In genomic region chr1:107964397-107965111, GRCh38 we compare ENCODE assay signal across 8 cellular contexts. TPM values are rescaled to one million over a fixed set of nuclear protein-coding genes. Genes with fewer than 3 reads are reported as not detected.
DNase-seq lines count a peak whose midpoint lies in the region; ATAC-seq, FAIRE-seq and TF ChIP-seq lines count a peak whose summit lies in the region.

No MANE protein-coding gene starts in this region.

- no peak for TF ChIP-seq CTCF in GM06990 (IDR thresholded peaks at IDR 0.05; ENCODE audit: insufficient read depth, low read length, poor library complexity, severe bottlenecking)
- TF ChIP-seq CTCF in KMS-11 (conservative IDR thresholded peaks at IDR 0.05; ENCODE audit: low read depth, low read length) = no peak
- no peak for TF ChIP-seq CTCF in ovary (IDR thresholded peaks at IDR 0.05)

- H3K9ac ChIP-seq in KMS-11 = no peak overlapping the region

- TF ChIP-seq EP300 in ovary (IDR thresholded peaks at IDR 0.05) = no peak

- 0 to 1% (median 1%) methylated on average over 39 to 76 of the region's 76 CpGs for WGBS in ovary, 3 donors

- H2AFZ ChIP-seq in KMS-11 (ENCODE audit: low read depth) = peak overlapping the region; percentile 75

- H3K27ac ChIP-seq in KMS-11 (no peak overlapping the region), ovary (no peak overlapping the region)

- H3K27me3 Mint-ChIP-seq in activated T-cell treated with anti-CD3 and anti-CD28 coated beads, Interleukin-2, amount 50 U/mL, for 4 hours (ENCODE audit: low read depth) = peaks cover 3% of the 10 kb centered on the region

- ATAC-seq in activated T-cell treated with anti-CD3 and anti-CD28 coated beads, Interleukin-2, amount 50 U/mL, for 4 hours = peak; percentile 9 to 12
- ATAC-seq in GM19023 (IDR thresholded peaks at IDR 0.05; ENCODE audit: unreplicated experiment) = no peak

- no peaks in the 10 kb centered on the region for H3K79me2 ChIP-seq in KMS-11 (ENCODE audit: insufficient read depth, low read depth)

- no peaks in the 10 kb centered on the region for H3K9me3 ChIP-seq in ovary

- H3K4me3 Mint-ChIP-seq in activated T-cell treated with anti-CD3 and anti-CD28 coated beads, Interleukin-2, amount 50 U/mL, for 4 hours = peak overlapping the region; percentile 89

- DNase-seq in GM06990 (ENCODE audit: extremely low read depth, insufficient read length) (peak; percentile 64), frontal cortex (ENCODE audit: low spot score in 2 of 2) (peak; percentile 10 to 22), ovary (no peak), A172 (ENCODE audit: low spot score) (no peak), cerebellar nuclear complex (lab: John Stamatoyannopoulos, UW) (no peak)
- DNase-seq in activated T-cell treated with anti-CD3 and anti-CD28 coated beads, Interleukin-2, amount 50 U/mL, for 4 hours = peak; percentile 11

- FAIRE-seq in frontal cortex (lab: Jason Lieb, UNC) = no peak

- intact Hi-C loops in ovary (cut with DNase I) = no loop called here

- H3K4me1 Mint-ChIP-seq in activated T-cell treated with anti-CD3 and anti-CD28 coated beads, Interleukin-2, amount 50 U/mL, for 4 hours (ENCODE audit: low read depth) = peaks cover 31% of the 10 kb centered on the region

- no peaks in the 10 kb centered on the region; the same call in none of the 2 replicates for H3K27me3 ChIP-seq in GM06990 (replicated peaks; ENCODE audit: control insufficient read depth, insufficient read depth, low read length)
- H3K27me3 ChIP-seq in KMS-11 (ENCODE audit: insufficient read depth, low read depth) = no peaks in the 10 kb centered on the region
- no peaks in the 10 kb centered on the region for H3K27me3 ChIP-seq in ovary

- H4K20me1 ChIP-seq in KMS-11 (ENCODE audit: insufficient read depth) = no peaks in the 10 kb centered on the region

- no peaks in the 10 kb centered on the region for H3K9me3 Mint-ChIP-seq in activated T-cell treated with anti-CD3 and anti-CD28 coated beads, Interleukin-2, amount 50 U/mL, for 4 hours

- TF ChIP-seq POLR2A in ovary (IDR thresholded peaks at IDR 0.05) = no peak

- no peaks in the 10 kb centered on the region for H3K36me3 Mint-ChIP-seq in activated T-cell treated with anti-CD3 and anti-CD28 coated beads, Interleukin-2, amount 50 U/mL, for 4 hours (ENCODE audit: insufficient read depth)

- peak overlapping the region; percentile 67 for H3K4me3 ChIP-seq in GM06990 (replicated peaks; ENCODE audit: low read depth, low read length)
- H3K4me3 ChIP-seq in KMS-11 (IDR thresholded peaks at IDR 0.05; ENCODE audit: insufficient read depth, low read depth, low read length) = no peak overlapping the region
- H3K4me3 ChIP-seq in ovary = peak overlapping the region; percentile 14

- no peaks in the 10 kb centered on the region for H3K36me3 ChIP-seq in GM06990 (ENCODE audit: control insufficient read depth, insufficient read depth, low read length)
- H3K36me3 ChIP-seq in KMS-11 (ENCODE audit: insufficient read depth) = no peaks in the 10 kb centered on the region
- no peaks in the 10 kb centered on the region for H3K36me3 ChIP-seq in ovary

- H3K4me2 ChIP-seq in KMS-11 = peak overlapping the region; percentile 94

- H3K4me1 ChIP-seq in KMS-11 (ENCODE audit: low read depth, poor library complexity, severe bottlenecking) (peaks cover 15% of the 10 kb centered on the region), ovary (ENCODE audit: insufficient read depth) (peaks cover 1% of the 10 kb centered on the region)

RNA-seq across cellular contexts. Expression of gene VAV3, which starts 0.4 kb away (rescaled TPM):
- 1 to 10 TPM; 5.4 to 8.8 (median 5.8) TPM for total RNA-seq in activated T-cell treated with anti-CD3 and anti-CD28 coated beads, Interleukin-2, amount 50 U/mL, for 4 hours
- total RNA-seq in frontal cortex = 4.5 TPM
- 1 to 10 TPM in 6 of 7 donors, under 1 TPM in 1; 0.78 to 7.4 (median 1.5) TPM for total RNA-seq in ovary
- 1 to 10 TPM in 1 of 2 donors, under 1 TPM in 1; 0.81 to 2.9 TPM for polyA plus RNA-seq in ovary
- total RNA-seq in A172 (2014; rRNA removed; shearing (Covaris generic)) = 0.65 and 0.88 TPM in 2 replicates

Comparison
In these comparisons a context has a peak if more than half of its experiments do, and no peak if none do; other contexts are left out.
1. DNase-seq: peak in GM06990 (single experiment), activated T-cell treated with anti-CD3 and anti-CD28 coated beads, Interleukin-2, amount 50 U/mL, for 4 hours (single experiment) and frontal cortex (2 of 2); none in ovary (0 of 5), A172 (single experiment) and cerebellar nuclear complex (0 of 2).